ENCODE assay signal across 8 cellular contexts in genomic region chr10:104209575-104210198, GRCh38. TPM values are rescaled to one million over a fixed set of nuclear protein-coding genes. Genes with fewer than 3 reads are reported as not detected.
A peak's percentile ranks its signal among the peaks of the same experiment; 100 is the strongest.
DNase-seq lines count a peak whose midpoint lies in the region; ATAC-seq, FAIRE-seq and TF ChIP-seq lines count a peak whose summit lies in the region.

No MANE protein-coding gene starts in this region.

- H3K27me3 Mint-ChIP-seq in activated T-cell treated with anti-CD3 and anti-CD28 coated beads, Interleukin-2, amount 50 U/mL, for 4 hours (ENCODE audit: low read depth), result peaks cover 13% of the 10 kb centered on the region
- peaks cover 42% of the 10 kb centered on the region for H3K27me3 Mint-ChIP-seq in stimulated activated memory B cell treated with anti-CD40 and anti-IgM and Interleukin-4, amounts not matched to agents 10 μg/mL and 1 μg/mL and 100 μg/mL, for 72 hours

- no peak for TF ChIP-seq POLR2A in GM12892 (IDR thresholded peaks at IDR 0.05; ENCODE audit: low read depth, low read length)
- TF ChIP-seq POLR2A in lower leg skin (IDR thresholded peaks at IDR 0.05), result no peak

- no peaks in the 10 kb centered on the region for H3K4me1 Mint-ChIP-seq in activated T-cell treated with anti-CD3 and anti-CD28 coated beads, Interleukin-2, amount 50 U/mL, for 4 hours (ENCODE audit: low read depth)
- H3K4me1 Mint-ChIP-seq in stimulated activated memory B cell treated with anti-CD40 and anti-IgM and Interleukin-4, amounts not matched to agents 10 μg/mL and 1 μg/mL and 100 μg/mL, for 72 hours, result no peaks in the 10 kb centered on the region

- no peak overlapping the region for H3K4me3 Mint-ChIP-seq in activated T-cell treated with anti-CD3 and anti-CD28 coated beads, Interleukin-2, amount 50 U/mL, for 4 hours
- H3K4me3 Mint-ChIP-seq in stimulated activated memory B cell treated with anti-CD40 and anti-IgM and Interleukin-4, amounts not matched to agents 10 μg/mL and 1 μg/mL and 100 μg/mL, for 72 hours, result no peak overlapping the region

- no peak overlapping the region for H3K4me3 ChIP-seq in lower leg skin (ENCODE audit: low read depth, poor library complexity, severe bottlenecking)

- no peak overlapping the region for H3K27ac Mint-ChIP-seq in stimulated activated memory B cell treated with anti-CD40 and anti-IgM and Interleukin-4, amounts not matched to agents 10 μg/mL and 1 μg/mL and 100 μg/mL, for 72 hours

- ATAC-seq in activated T-cell treated with anti-CD3 and anti-CD28 coated beads, Interleukin-2, amount 50 U/mL, for 4 hours, result peak in 1 of 2 donors; percentile 53
- no peak for ATAC-seq in stimulated activated memory B cell treated with anti-CD40 and anti-IgM and Interleukin-4, amounts not matched to agents 10 μg/mL and 1 μg/mL and 100 μg/mL, for 72 hours

- 52 to 54% methylated on average over 2 of the region's 2 CpGs for WGBS in lower leg skin, 2 donors

- intact Hi-C loops in lower leg skin (cut with DNase I; ENCODE audit: low total_unique reads), result loop anchor here (5.0 kb wide), 1 partner anchor 322 kb away; no protein-coding TSS in a partner anchor

- DNase-seq in AG20443 (ENCODE audit: low spot score), result peak; percentile 59
- DNase-seq in GM12892 (ENCODE audit: insufficient read length), result no peak
- peak; percentile 43 for DNase-seq in NCI-H345 (lab: John Stamatoyannopoulos, UW)
- DNase-seq in activated T-cell treated with anti-CD3 and anti-CD28 coated beads, Interleukin-2, amount 50 U/mL, for 4 hours, result peak; percentile 27
- peak; percentile 25 to 40 for DNase-seq in frontal cortex (ENCODE audit: low spot score in 2 of 2)
- peak; percentile 86 for DNase-seq in pons (ENCODE audit: low spot score)
- no peak for DNase-seq in lower leg skin (ENCODE audit: low spot score in 2 of 2)

- no peak for TF ChIP-seq CTCF in lower leg skin (IDR thresholded peaks at IDR 0.05)

- no peaks in the 10 kb centered on the region for H3K36me3 Mint-ChIP-seq in activated T-cell treated with anti-CD3 and anti-CD28 coated beads, Interleukin-2, amount 50 U/mL, for 4 hours (ENCODE audit: insufficient read depth)
- no peaks in the 10 kb centered on the region for H3K36me3 Mint-ChIP-seq in stimulated activated memory B cell treated with anti-CD40 and anti-IgM and Interleukin-4, amounts not matched to agents 10 μg/mL and 1 μg/mL and 100 μg/mL, for 72 hours

- peak; percentile 53 for FAIRE-seq in GM12892 (lab: Jason Lieb, UNC)
- peak; percentile 56 for FAIRE-seq in frontal cortex (lab: Jason Lieb, UNC)

- H3K9me3 Mint-ChIP-seq in activated T-cell treated with anti-CD3 and anti-CD28 coated beads, Interleukin-2, amount 50 U/mL, for 4 hours, result no peaks in the 10 kb centered on the region
- no peaks in the 10 kb centered on the region for H3K9me3 Mint-ChIP-seq in stimulated activated memory B cell treated with anti-CD40 and anti-IgM and Interleukin-4, amounts not matched to agents 10 μg/mL and 1 μg/mL and 100 μg/mL, for 72 hours

RNA-seq across cellular contexts. Expression of gene CFAP43, which starts 22.5 kb away (rescaled TPM):
- polyA plus RNA-seq in GM12892 (2012; ENCODE audit: missing spikeins), result 0.11 TPM
- total RNA-seq in activated T-cell treated with anti-CD3 and anti-CD28 coated beads, Interleukin-2, amount 50 U/mL, for 4 hours, result under 1 TPM in 1 of 3 donors, not detected in 2; 0.20 TPM
- total RNA-seq in frontal cortex (15.9 TPM), lower leg skin (1 to 10 TPM in 1 of 4 donors, under 1 TPM in 3; 0.19 to 1.6 (median 0.50) TPM)

RNA-seq across cellular contexts. Expression of gene GSTO1, which starts 45.0 kb away (rescaled TPM):
- 137 TPM for polyA plus RNA-seq in GM12892 (2012; ENCODE audit: missing spikeins)
- 100 to 1,000 TPM in 1 of 3 donors, 10 to 100 TPM in 2; 74.8 to 115 (median 94.5) TPM for total RNA-seq in activated T-cell treated with anti-CD3 and anti-CD28 coated beads, Interleukin-2, amount 50 U/mL, for 4 hours
- total RNA-seq in frontal cortex (39.9 TPM), lower leg skin (10 to 100 TPM; 46.4 to 82.3 (median 69.9) TPM)

RNA-seq across cellular contexts. Expression of gene GSTO2, which starts 59.3 kb away (rescaled TPM):
- polyA plus RNA-seq in GM12892 (2012; ENCODE audit: missing spikeins), result 1.2 TPM
- 1 to 10 TPM in 1 of 3 donors, under 1 TPM in 2; 0.33 to 1.1 (median 0.73) TPM for total RNA-seq in activated T-cell treated with anti-CD3 and anti-CD28 coated beads, Interleukin-2, amount 50 U/mL, for 4 hours
- total RNA-seq in frontal cortex (2.4 TPM), lower leg skin (10 to 100 TPM; 19.9 to 29.8 (median 22.6) TPM)

Comparison
In these comparisons a context has a peak if more than half of its experiments do, and no peak if none do; other contexts are left out.
1. DNase-seq: peak in AG20443 (single experiment), NCI-H345 (single experiment), activated T-cell treated with anti-CD3 and anti-CD28 coated beads, Interleukin-2, amount 50 U/mL, for 4 hours (single experiment), frontal cortex (2 of 2) and pons (single experiment); none in GM12892 (single experiment) and lower leg skin (0 of 2).